Comparison of ENCODE assay signal across 21 cellular contexts in the genomic region with DNA sequence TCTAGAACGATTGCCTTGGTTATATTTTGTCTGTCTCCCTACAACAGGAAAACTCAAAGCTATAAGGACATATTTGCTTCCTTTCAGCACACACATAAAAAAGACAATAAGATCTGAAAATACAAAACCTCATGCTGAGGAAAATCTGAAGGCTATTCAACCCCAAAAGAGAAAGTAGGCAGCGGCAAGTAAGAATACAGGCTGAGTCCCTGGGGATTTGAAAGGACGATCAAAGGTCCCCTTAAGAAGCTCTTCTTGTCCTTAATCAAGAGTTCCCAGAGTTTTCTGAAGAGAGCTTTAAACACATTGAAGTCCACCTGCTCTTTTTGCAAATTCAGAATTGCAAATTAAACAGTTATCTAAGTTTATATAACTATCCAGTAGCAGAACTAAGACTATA. TPM values are rescaled to one million over a fixed set of nuclear protein-coding genes. Genes with fewer than 3 reads are reported as not detected.
A peak's percentile ranks its signal among the peaks of the same experiment; 100 is the strongest.
DNase-seq lines count a peak whose midpoint lies in the region; ATAC-seq and TF ChIP-seq lines count a peak whose summit lies in the region.
"Had no signal": no experiment of that assay in that cellular context is flagged by ENCODE, and none has a peak within 500 bp of the region (broad histone marks: within the 10 kb centered on the region; RNA-seq: fewer than 3 reads in every experiment).

No MANE protein-coding gene starts in this region.

- POLR2A ChIA-PET in activated CD4-positive, alpha-beta T cell treated with anti-CD3 and anti-CD28 coated beads for 36 hours (lab: Charles Lee): no interaction called here

- H3K27me3 ChIP-seq in mononuclear cell (ENCODE audit: insufficient read depth, low read length) (no peaks in the 10 kb centered on the region), upper lobe of right lung (no peaks in the 10 kb centered on the region)

- peaks cover 4% of the 10 kb centered on the region for H3K9me3 Mint-ChIP-seq in stimulated activated naive CD8-positive, alpha-beta T cell treated with anti-CD3 and anti-CD28 coated beads, Interleukin-15, Interleukin-2, amounts not matched to agents 100 ng/mL and 50 ng/mL, for 24 hours
- no peaks in the 10 kb centered on the region for H3K9me3 Mint-ChIP-seq in activated CD4-positive, alpha-beta T cell treated with anti-CD3 and anti-CD28 coated beads for 36 hours (ENCODE audit: low read depth)

- H3K36me3 ChIP-seq in upper lobe of right lung: no peaks in the 10 kb centered on the region

- H3K4me3 ChIP-seq in mononuclear cell (ENCODE audit: low read length): peak overlapping the region; percentile 21
- H3K4me3 ChIP-seq in upper lobe of right lung: peak overlapping the region; percentile 9

- CTCF ChIA-PET in activated CD4-positive, alpha-beta T cell treated with anti-CD3 and anti-CD28 coated beads for 36 hours (lab: Charles Lee): interaction anchor here (0.7 kb wide), 1 partner anchor 424 kb away, joined by 3 read pairs; no protein-coding TSS in a partner anchor

- no peaks in the 10 kb centered on the region for H3K36me3 Mint-ChIP-seq in stimulated activated naive CD8-positive, alpha-beta T cell treated with anti-CD3 and anti-CD28 coated beads, Interleukin-15, Interleukin-2, amounts not matched to agents 100 ng/mL and 50 ng/mL, for 24 hours (ENCODE audit: low read depth)
- H3K36me3 Mint-ChIP-seq in activated CD4-positive, alpha-beta T cell treated with anti-CD3 and anti-CD28 coated beads for 36 hours (ENCODE audit: low read depth): no peaks in the 10 kb centered on the region

- H3K27me3 Mint-ChIP-seq in stimulated activated naive CD8-positive, alpha-beta T cell treated with anti-CD3 and anti-CD28 coated beads, Interleukin-15, Interleukin-2, amounts not matched to agents 100 ng/mL and 50 ng/mL, for 24 hours: peaks cover 18% of the 10 kb centered on the region
- peaks cover 21% of the 10 kb centered on the region for H3K27me3 Mint-ChIP-seq in activated CD4-positive, alpha-beta T cell treated with anti-CD3 and anti-CD28 coated beads for 36 hours

- H3K27ac ChIP-seq in upper lobe of right lung: peak overlapping the region; percentile 0
- H3K27ac ChIP-seq: 22Rv1 had no signal

- ATAC-seq in stimulated activated naive CD8-positive, alpha-beta T cell treated with anti-CD3 and anti-CD28 coated beads, Interleukin-15, Interleukin-2, amounts not matched to agents 100 U/mL and 50 U/mL, for 24 hours: no peak
- ATAC-seq in upper lobe of right lung: no peak
- no peak for ATAC-seq in activated CD4-positive, alpha-beta T cell treated with anti-CD3 and anti-CD28 coated beads for 36 hours
- no peak for ATAC-seq in HG03135 (IDR thresholded peaks at IDR 0.05; ENCODE audit: unreplicated experiment)
- ATAC-seq: Panc1, SK-N-SH treated with all-trans-retinoic acid at 6 μM for 48 hours had no signal

- H3K4me3 Mint-ChIP-seq in stimulated activated naive CD8-positive, alpha-beta T cell treated with anti-CD3 and anti-CD28 coated beads, Interleukin-15, Interleukin-2, amounts not matched to agents 100 ng/mL and 50 ng/mL, for 24 hours: peak overlapping the region; percentile 19
- H3K4me3 Mint-ChIP-seq in activated CD4-positive, alpha-beta T cell treated with anti-CD3 and anti-CD28 coated beads for 36 hours: no peak overlapping the region

- intact Hi-C loops in upper lobe of right lung (cut with DNase I): no loop called here
- intact Hi-C loops in activated CD4-positive, alpha-beta T cell treated with anti-CD3 and anti-CD28 coated beads for 36 hours (cut with DNase I, micrococcal nuclease): no loop called here

- H3K9me3 ChIP-seq in mononuclear cell (ENCODE audit: low read depth, low read length) (no peaks in the 10 kb centered on the region), upper lobe of right lung (no peaks in the 10 kb centered on the region)

- H3K4me1 ChIP-seq in mononuclear cell (ENCODE audit: insufficient read depth, low read length) (no peaks in the 10 kb centered on the region), upper lobe of right lung (no peaks in the 10 kb centered on the region)

- no peak for DNase-seq in stimulated activated naive CD8-positive, alpha-beta T cell treated with anti-CD3 and anti-CD28 coated beads, Interleukin-15, Interleukin-2, amounts not matched to agents 100 U/mL and 50 U/mL, for 24 hours
- DNase-seq in OCI-M1 (lab: John Stamatoyannopoulos, UW) (peak; percentile 60), upper lobe of right lung (no peak), NCI-H69 (lab: John Stamatoyannopoulos, UW) (no peak)
- DNase-seq in activated CD4-positive, alpha-beta T cell treated with anti-CD3 and anti-CD28 coated beads for 36 hours: no peak
- DNase-seq: DMS 273 treated with DMSO at 0.1 percent for 48 hours, GF-D8, MM.1S, NCI-H187 treated with DMSO at 0.1 percent for 48 hours, NCI-H2171 treated with DMSO at 0.1 percent for 48 hours, NCI-H446 treated with DMSO at 0.1 percent for 48 hours, NCI-H748 treated with DMSO at 0.1 percent for 48 hours, SHP77 had no signal

- H3K4me1 Mint-ChIP-seq in stimulated activated naive CD8-positive, alpha-beta T cell treated with anti-CD3 and anti-CD28 coated beads, Interleukin-15, Interleukin-2, amounts not matched to agents 100 ng/mL and 50 ng/mL, for 24 hours (ENCODE audit: low read depth): no peaks in the 10 kb centered on the region
- H3K4me1 Mint-ChIP-seq in activated CD4-positive, alpha-beta T cell treated with anti-CD3 and anti-CD28 coated beads for 36 hours: no peaks in the 10 kb centered on the region

- H3K27ac Mint-ChIP-seq in stimulated activated naive CD8-positive, alpha-beta T cell treated with anti-CD3 and anti-CD28 coated beads, Interleukin-15, Interleukin-2, amounts not matched to agents 100 ng/mL and 50 ng/mL, for 24 hours: no peak overlapping the region
- no peak overlapping the region for H3K27ac Mint-ChIP-seq in activated CD4-positive, alpha-beta T cell treated with anti-CD3 and anti-CD28 coated beads for 36 hours

- TF ChIP-seq CTCF in upper lobe of right lung (IDR thresholded peaks at IDR 0.05): no peak

RNA-seq across cellular contexts. Expression of a gene that starts 53.3 kb away (rescaled TPM):
- not detected for total RNA-seq in mononuclear cell
- total RNA-seq in upper lobe of right lung: not detected
- not detected for total RNA-seq in activated CD4-positive, alpha-beta T cell treated with anti-CD3 and anti-CD28 coated beads for 36 hours
- total RNA-seq: Daoy, H4 had no signal
